Comparison of ENCODE assay signal across 20 cellular contexts in genomic region chr1:222970040-222970439, GRCh38.
DNase-seq lines count a peak whose midpoint lies in the region; ATAC-seq and TF ChIP-seq lines count a peak whose summit lies in the region.
"Had no signal": no experiment of that assay in that cellular context is flagged by ENCODE, and none has a peak within 500 bp of the region (broad histone marks: within the 10 kb centered on the region; RNA-seq: fewer than 3 reads in every experiment).

No MANE protein-coding gene starts in this region.

- no peaks in the 10 kb centered on the region for H3K27me3 Mint-ChIP-seq in mesothelial cell of epicardium (ENCODE audit: low read depth)
- no peaks in the 10 kb centered on the region for H3K27me3 Mint-ChIP-seq in T-helper 17 cell
- no peaks in the 10 kb centered on the region for H3K27me3 Mint-ChIP-seq in activated naive CD8-positive, alpha-beta T cell treated with anti-CD3 and anti-CD28 coated beads, Interleukin-2, amount 50 U/mL, for 24 hours

- peak overlapping the region; percentile 100 for H3K27ac ChIP-seq in SJCRH30
- H3K27ac ChIP-seq in brain microvascular endothelial cell, result no peak overlapping the region
- H3K27ac ChIP-seq: HL-60, KMS-11 had no signal

- peak; percentile 56 for DNase-seq in NCI-H82 (lab: John Stamatoyannopoulos, UW)
- DNase-seq in NCI-H82 treated with DMSO at 0.1 percent for 48 hours (lab: John Stamatoyannopoulos, UW; ENCODE audit: unreplicated experiment), result no peak
- peak; percentile 38 to 79 for DNase-seq in SJCRH30
- no peak for DNase-seq in mesothelial cell of epicardium (ENCODE audit: low spot score in 2 of 2, unreplicated experiment in 2 of 2)
- no peak for DNase-seq in T-helper 17 cell
- no peak for DNase-seq in activated naive CD8-positive, alpha-beta T cell treated with anti-CD3 and anti-CD28 coated beads, Interleukin-2, amount 50 U/mL, for 24 hours
- DNase-seq in AG08395 (ENCODE audit: low spot score), result no peak
- DNase-seq in brain microvascular endothelial cell, result no peak
- DNase-seq: 8988T; BE2C; CD4-positive, CD25-positive, alpha-beta regulatory T cell; COR-L47; GF-D8; H9; NCI-H1436; NCI-H2107; NCI-H526 treated with DMSO at 0.1 percent for 48 hours had no signal

- no peak overlapping the region for H3K4me3 Mint-ChIP-seq in mesothelial cell of epicardium
- H3K4me3 Mint-ChIP-seq in T-helper 17 cell, result no peak overlapping the region
- H3K4me3 Mint-ChIP-seq in activated naive CD8-positive, alpha-beta T cell treated with anti-CD3 and anti-CD28 coated beads, Interleukin-2, amount 50 U/mL, for 24 hours, result no peak overlapping the region
- H3K4me3 Mint-ChIP-seq: CD4-positive, CD25-positive, alpha-beta regulatory T cell; H9 had no signal

- H3K27ac Mint-ChIP-seq in mesothelial cell of epicardium, result peak overlapping the region; percentile 90
- H3K27ac Mint-ChIP-seq in T-helper 17 cell, result no peak overlapping the region
- no peak overlapping the region for H3K27ac Mint-ChIP-seq in activated naive CD8-positive, alpha-beta T cell treated with anti-CD3 and anti-CD28 coated beads, Interleukin-2, amount 50 U/mL, for 24 hours
- H3K27ac Mint-ChIP-seq: CD4-positive, CD25-positive, alpha-beta regulatory T cell had no signal

- H3K27me3 ChIP-seq in SJCRH30, result no peaks in the 10 kb centered on the region
- H3K27me3 ChIP-seq in brain microvascular endothelial cell (replicated peaks), result no peaks in the 10 kb centered on the region
- H3K27me3 ChIP-seq: BE2C had no signal

- H3K9me3 ChIP-seq in SJCRH30 (replicated peaks) (no peaks in the 10 kb centered on the region), T-helper 17 cell (ENCODE audit: control insufficient read depth, low read length, poor library complexity, severe bottlenecking) (no peaks in the 10 kb centered on the region)
- H3K9me3 ChIP-seq: BE2C had no signal

- no peaks in the 10 kb centered on the region for H3K9me3 Mint-ChIP-seq in mesothelial cell of epicardium
- H3K9me3 Mint-ChIP-seq in activated naive CD8-positive, alpha-beta T cell treated with anti-CD3 and anti-CD28 coated beads, Interleukin-2, amount 50 U/mL, for 24 hours, result no peaks in the 10 kb centered on the region
- H3K9me3 Mint-ChIP-seq: CD4-positive, CD25-positive, alpha-beta regulatory T cell; H9 had no signal

- H3K36me3 Mint-ChIP-seq in mesothelial cell of epicardium (peaks cover 15% of the 10 kb centered on the region), T-helper 17 cell (ENCODE audit: low read depth) (peaks cover 2% of the 10 kb centered on the region)
- H3K36me3 Mint-ChIP-seq in activated naive CD8-positive, alpha-beta T cell treated with anti-CD3 and anti-CD28 coated beads, Interleukin-2, amount 50 U/mL, for 24 hours (ENCODE audit: low read depth), result no peaks in the 10 kb centered on the region
- H3K36me3 Mint-ChIP-seq: CD4-positive, CD25-positive, alpha-beta regulatory T cell had no signal

- H3K4me3 ChIP-seq in SJCRH30 (peak overlapping the region; percentile 21), brain microvascular endothelial cell (ENCODE audit: low read depth, low read length) (no peak overlapping the region)

- H3K4me1 ChIP-seq in SJCRH30, result peaks cover 60% of the 10 kb centered on the region
- H3K4me1 ChIP-seq: BE2C had no signal

- H3K4me1 Mint-ChIP-seq in mesothelial cell of epicardium (peaks cover 35% of the 10 kb centered on the region), T-helper 17 cell (peaks cover 8% of the 10 kb centered on the region)
- H3K4me1 Mint-ChIP-seq in activated naive CD8-positive, alpha-beta T cell treated with anti-CD3 and anti-CD28 coated beads, Interleukin-2, amount 50 U/mL, for 24 hours, result peaks cover 2% of the 10 kb centered on the region
- H3K4me1 Mint-ChIP-seq: CD4-positive, CD25-positive, alpha-beta regulatory T cell had no signal

- in situ Hi-C loops in brain microvascular endothelial cell (cut with HindIII; ENCODE audit: low pct_ligation_motif_present, low sequenced_read_pairs), result no loop called here

- peaks cover 11% of the 10 kb centered on the region; the same call in 1 of the 2 replicates for H3K36me3 ChIP-seq in SJCRH30
- H3K36me3 ChIP-seq in brain microvascular endothelial cell (replicated peaks), result no peaks in the 10 kb centered on the region
- H3K36me3 ChIP-seq: BE2C had no signal

- no peak for TF ChIP-seq CTCF in mesothelial cell of epicardium (IDR thresholded peaks at IDR 0.05; ENCODE audit: unreplicated experiment)
- no peak for TF ChIP-seq CTCF in brain microvascular endothelial cell (IDR thresholded peaks at IDR 0.05; ENCODE audit: low read depth, low read length, missing control alignments)

- ATAC-seq in T-helper 17 cell, result no peak
- ATAC-seq in activated naive CD8-positive, alpha-beta T cell treated with anti-CD3 and anti-CD28 coated beads, Interleukin-2, amount 50 U/mL, for 24 hours, result no peak
- ATAC-seq: Right ventricle myocardium inferior had no signal

Comparison
In these comparisons a context has a peak if more than half of its experiments do, and no peak if none do; other contexts are left out.
1. DNase-seq: peak in NCI-H82 (single experiment) and SJCRH30 (2 of 2); none in NCI-H82 treated with DMSO at 0.1 percent for 48 hours (single experiment), mesothelial cell of epicardium (0 of 2), T-helper 17 cell (0 of 3), activated naive CD8-positive, alpha-beta T cell treated with anti-CD3 and anti-CD28 coated beads, Interleukin-2, amount 50 U/mL, for 24 hours (single experiment), AG08395 (single experiment) and brain microvascular endothelial cell (single experiment).